Comparison of ENCODE assay signal across 1 cellular context in the genomic region with DNA sequence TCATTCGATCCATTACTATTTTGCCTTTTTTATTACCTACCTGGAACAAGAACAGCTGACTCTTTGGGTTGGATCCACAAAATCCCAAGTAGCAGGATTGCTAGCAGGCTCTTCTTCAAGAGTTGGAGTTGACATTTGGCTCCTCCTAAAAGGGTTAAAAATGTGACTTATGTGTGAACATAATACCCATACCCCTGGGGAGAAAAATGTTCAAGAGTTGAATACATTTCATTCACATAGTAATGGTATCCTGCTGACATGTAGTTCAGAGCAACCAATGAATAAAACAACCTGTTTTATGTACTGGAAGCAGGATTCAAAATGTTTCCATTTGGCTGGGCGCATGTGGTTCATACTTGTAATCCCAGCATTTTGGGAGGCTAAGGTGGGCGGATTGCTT.
TF ChIP-seq lines count a peak whose summit lies in the region.

No MANE protein-coding gene starts in this region.

TF ChIP-seq in K562, 482 proteins besides CTCF, POLR2A, EP300 and RAD21:
- TF ChIP-seq ATF1 (CRISPR knock-in tag; IDR thresholded peaks at IDR 0.05) (no peak), ATF1 (tag; IDR thresholded peaks at IDR 0.05) (no peak), RERE (CRISPR knock-in tag; IDR thresholded peaks at IDR 0.05; ENCODE audit: borderline replicate concordance) (no peak), FOSL1 (tag; conservative IDR thresholded peaks at IDR 0.05) (no peak), ZNF76 (CRISPR knock-in tag; IDR thresholded peaks at IDR 0.05; ENCODE audit: borderline replicate concordance) (no peak), RREB1 (CRISPR knock-in tag; IDR thresholded peaks at IDR 0.05) (no peak)
TF ChIP-seq in K562: peak in this region for 0.
